ENCODE assay signal across 8 cellular contexts in the genomic region with DNA sequence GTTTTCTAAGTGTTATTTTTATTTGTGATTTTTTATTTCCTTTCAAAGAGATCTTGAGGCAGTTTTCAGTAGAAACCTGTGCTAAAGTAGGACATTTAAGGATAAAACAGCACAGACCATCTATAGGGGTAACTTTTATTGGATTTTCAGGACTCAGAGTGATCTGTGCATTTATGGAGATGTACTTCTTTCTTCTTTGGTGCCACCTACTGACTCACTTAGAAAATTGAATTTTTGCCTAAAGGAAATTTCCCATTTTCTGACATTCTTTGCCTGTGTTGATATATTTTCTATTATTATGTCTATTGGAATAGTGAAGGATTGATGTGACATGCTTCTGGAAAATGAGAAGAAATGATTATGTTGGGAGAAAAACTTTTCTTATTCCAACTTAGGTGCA.
DNase-seq lines count a peak whose midpoint lies in the region; ATAC-seq and TF ChIP-seq lines count a peak whose summit lies in the region.

No MANE protein-coding gene starts in this region.

- DNase-seq in NCI-H345 (lab: John Stamatoyannopoulos, UW) (peak; percentile 8), NCI-H345 treated with DMSO at 0.1 percent for 48 hours (lab: John Stamatoyannopoulos, UW; ENCODE audit: unreplicated experiment) (no peak), NCI-H1694 (lab: John Stamatoyannopoulos, UW) (peak; percentile 62), choroid plexus epithelial cell (ENCODE audit: low read depth) (peak; percentile 60), pons (ENCODE audit: low spot score) (peak; percentile 58), ureter (ENCODE audit: low spot score) (no peak)
- DNase-seq in activated CD4-positive, alpha-beta T cell treated with anti-CD3 and anti-CD28 coated beads, Interleukin-2, amount 10 ng/mL, durations not matched to agents 7 days and 5 days = no peak

- H3K27me3 Mint-ChIP-seq in activated CD4-positive, alpha-beta T cell treated with anti-CD3 and anti-CD28 coated beads, Interleukin-2, amount 10 ng/mL, durations not matched to agents 7 days and 5 days = peaks cover 27% of the 10 kb centered on the region

- no peaks in the 10 kb centered on the region for H3K36me3 Mint-ChIP-seq in activated CD4-positive, alpha-beta T cell treated with anti-CD3 and anti-CD28 coated beads, Interleukin-2, amount 10 ng/mL, durations not matched to agents 7 days and 5 days (ENCODE audit: low read depth)

- CTCF ChIA-PET in activated CD4-positive, alpha-beta T cell treated with anti-CD3 and anti-CD28 coated beads, Interleukin-2, amount 10 ng/mL, durations not matched to agents 7 days and 5 days (lab: Charles Lee) = no interaction called here

- H3K4me3 Mint-ChIP-seq in activated CD4-positive, alpha-beta T cell treated with anti-CD3 and anti-CD28 coated beads, Interleukin-2, amount 10 ng/mL, durations not matched to agents 7 days and 5 days = no peak overlapping the region

- no peaks in the 10 kb centered on the region for H3K4me1 Mint-ChIP-seq in activated CD4-positive, alpha-beta T cell treated with anti-CD3 and anti-CD28 coated beads, Interleukin-2, amount 10 ng/mL, durations not matched to agents 7 days and 5 days

- no peaks in the 10 kb centered on the region for H3K9me3 Mint-ChIP-seq in activated CD4-positive, alpha-beta T cell treated with anti-CD3 and anti-CD28 coated beads, Interleukin-2, amount 10 ng/mL, durations not matched to agents 7 days and 5 days

- no peak for ATAC-seq in GM21737 (IDR thresholded peaks at IDR 0.05; ENCODE audit: unreplicated experiment)

- H3K4me3 ChIP-seq in choroid plexus epithelial cell (ENCODE audit: low read depth, low read length) = no peak overlapping the region

- H3K27ac Mint-ChIP-seq in activated CD4-positive, alpha-beta T cell treated with anti-CD3 and anti-CD28 coated beads, Interleukin-2, amount 10 ng/mL, durations not matched to agents 7 days and 5 days = no peak overlapping the region

- TF ChIP-seq CTCF in choroid plexus epithelial cell (conservative IDR thresholded peaks at IDR 0.05; ENCODE audit: low read depth, low read length) = peak; percentile 50

- POLR2A ChIA-PET in activated CD4-positive, alpha-beta T cell treated with anti-CD3 and anti-CD28 coated beads, Interleukin-2, amount 10 ng/mL, durations not matched to agents 7 days and 5 days (lab: Charles Lee) = no interaction called here

Comparison
In these comparisons a context has a peak if more than half of its experiments do, and no peak if none do; other contexts are left out.
1. DNase-seq: peak in NCI-H345 (single experiment), NCI-H1694 (single experiment), choroid plexus epithelial cell (single experiment) and pons (single experiment); none in NCI-H345 treated with DMSO at 0.1 percent for 48 hours (single experiment), ureter (single experiment) and activated CD4-positive, alpha-beta T cell treated with anti-CD3 and anti-CD28 coated beads, Interleukin-2, amount 10 ng/mL, durations not matched to agents 7 days and 5 days (single experiment).